8 cellular contexts compared by ENCODE assay signal in the genomic region with DNA sequence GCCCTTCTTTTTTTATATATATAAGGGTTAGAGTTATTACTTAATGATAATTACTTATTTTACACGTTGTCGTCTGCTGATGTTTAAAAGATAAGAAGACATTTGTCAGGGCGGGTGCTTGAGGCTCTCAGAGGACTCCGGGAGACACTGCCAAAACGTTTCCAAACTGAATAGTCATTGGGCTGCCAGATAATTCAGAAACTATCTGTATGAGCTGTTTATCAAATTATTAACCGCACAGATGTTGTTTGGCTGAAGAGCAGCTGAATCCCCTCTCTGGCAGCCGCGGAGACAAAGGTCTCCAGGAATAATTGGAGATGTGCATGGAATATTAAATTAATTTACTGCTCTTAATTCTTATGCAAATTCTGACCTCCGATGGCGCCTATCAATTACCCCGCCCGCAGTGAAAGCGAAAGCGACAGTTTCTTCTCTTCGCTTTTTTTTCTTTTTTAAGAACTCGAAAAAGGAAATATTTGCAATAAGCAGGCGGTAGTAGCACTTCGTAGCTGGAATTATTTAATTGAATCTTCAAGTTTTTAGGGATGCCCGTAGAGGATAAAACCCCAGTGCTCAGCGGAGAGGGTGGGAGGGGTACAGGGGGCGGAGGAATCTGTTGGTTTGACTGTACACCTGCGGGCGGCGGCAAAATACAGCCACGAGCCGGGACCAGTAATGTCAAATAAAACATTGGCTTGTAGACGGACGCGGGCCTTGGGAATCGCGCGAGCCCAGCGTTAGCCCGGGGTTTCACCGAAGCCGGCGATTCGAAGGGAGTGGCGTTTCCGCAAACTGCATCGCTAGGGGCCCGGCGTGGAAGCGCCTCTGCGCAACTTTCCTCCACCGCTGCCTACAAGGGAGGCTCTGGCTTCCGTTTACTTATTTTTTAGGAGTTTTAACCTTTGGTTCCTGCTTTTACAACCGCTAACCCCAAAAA. TPM values are rescaled to one million over a fixed set of nuclear protein-coding genes. Genes with fewer than 3 reads are reported as not detected.
DNase-seq lines count a peak whose midpoint lies in the region; ATAC-seq and TF ChIP-seq lines count a peak whose summit lies in the region.

No MANE protein-coding gene starts in this region.

- H3K36me3 ChIP-seq in body of pancreas (replicated peaks in 1 of 2; ENCODE audit: insufficient read depth in 1 of 2, low read depth in 2 of 2) (no peaks in the 10 kb centered on the region), stomach smooth muscle (ENCODE audit: control insufficient read depth in 2 of 2, insufficient read depth in 2 of 2, low read length in 2 of 2) (no peaks in the 10 kb centered on the region)

- ATAC-seq in activated CD4-positive, alpha-beta T cell treated with anti-CD3 and anti-CD28 coated beads for 36 hours: peak; percentile 53
- peak; percentile 42 for ATAC-seq in HG03354 (IDR thresholded peaks at IDR 0.05; ENCODE audit: poor library complexity, severe bottlenecking, unreplicated experiment)
- ATAC-seq in body of pancreas: no peak

- peaks cover 0 to 40% of the 10 kb centered on the region in 2 donors for H3K27me3 ChIP-seq in body of pancreas
- peaks cover 67 to 80% of the 10 kb centered on the region in 2 donors for H3K27me3 ChIP-seq in stomach smooth muscle (ENCODE audit: control insufficient read depth in 1 of 2, insufficient read depth in 2 of 2, low read length in 2 of 2)

- no peak overlapping the region for H3K27ac ChIP-seq in body of pancreas
- H3K27ac ChIP-seq in stomach smooth muscle (ENCODE audit: low read length): no peak overlapping the region

- CTCF ChIA-PET in activated CD4-positive, alpha-beta T cell treated with anti-CD3 and anti-CD28 coated beads for 36 hours (lab: Charles Lee): interaction anchor here (0.7 to 1.3 kb wide), 2 partner anchors 25 to 1028 kb away, joined by 3 to 5 read pairs; partner anchors contain the start of gene KIZ

- H3K4me1 Mint-ChIP-seq in activated CD4-positive, alpha-beta T cell treated with anti-CD3 and anti-CD28 coated beads for 36 hours: peaks cover 34% of the 10 kb centered on the region

- H3K9me3 Mint-ChIP-seq in activated CD4-positive, alpha-beta T cell treated with anti-CD3 and anti-CD28 coated beads for 36 hours (ENCODE audit: low read depth): no peaks in the 10 kb centered on the region

- H3K9me3 ChIP-seq in body of pancreas (no peaks in the 10 kb centered on the region), stomach smooth muscle (ENCODE audit: control insufficient read depth in 2 of 2, low read length in 2 of 2) (no peaks in the 10 kb centered on the region)

- peaks cover 68% of the 10 kb centered on the region for H3K27me3 Mint-ChIP-seq in activated CD4-positive, alpha-beta T cell treated with anti-CD3 and anti-CD28 coated beads for 36 hours

- peaks cover 32% of the 10 kb centered on the region for H3K4me1 ChIP-seq in body of pancreas
- peaks cover 29% of the 10 kb centered on the region for H3K4me1 ChIP-seq in stomach smooth muscle (ENCODE audit: control insufficient read depth, insufficient read depth, low read length)

- H3K4me3 Mint-ChIP-seq in activated CD4-positive, alpha-beta T cell treated with anti-CD3 and anti-CD28 coated beads for 36 hours: peak overlapping the region; percentile 78

- no peak for TF ChIP-seq CTCF in body of pancreas (IDR thresholded peaks at IDR 0.05)
- no peak for TF ChIP-seq CTCF in lower leg skin (IDR thresholded peaks at IDR 0.05)

- TF ChIP-seq POLR2A in body of pancreas (IDR thresholded peaks at IDR 0.05) (no peak), lower leg skin (IDR thresholded peaks at IDR 0.05) (no peak)

- peak; percentile 71 for DNase-seq in activated CD4-positive, alpha-beta T cell treated with anti-CD3 and anti-CD28 coated beads for 36 hours
- no peak for DNase-seq in activated CD4-positive, alpha-beta T cell treated with anti-CD3 and anti-CD28 coated beads for 1 hour
- DNase-seq in RKO (ENCODE audit: low spot score): peak; percentile 52
- peak in 3 of 4 donors; percentile 23 to 53 (median 38) for DNase-seq in body of pancreas
- DNase-seq in lower leg skin (ENCODE audit: low spot score in 2 of 2): peak in 1 of 2 donors; percentile 90
- no peak for DNase-seq in T1000 (lab: John Stamatoyannopoulos, UW)

- peak overlapping the region; percentile 92 for H3K27ac Mint-ChIP-seq in activated CD4-positive, alpha-beta T cell treated with anti-CD3 and anti-CD28 coated beads for 36 hours

- WGBS in body of pancreas, 2 donors: 10 to 14% methylated on average over 48 of the region's 48 CpGs
- 3 to 4% methylated on average over 48 of the region's 48 CpGs for WGBS in lower leg skin, 2 donors

- H3K36me3 Mint-ChIP-seq in activated CD4-positive, alpha-beta T cell treated with anti-CD3 and anti-CD28 coated beads for 36 hours (ENCODE audit: low read depth): no peaks in the 10 kb centered on the region

- H3K9ac ChIP-seq in stomach smooth muscle (ENCODE audit: low read length in 2 of 2): no peak overlapping the region

- intact Hi-C loops in activated CD4-positive, alpha-beta T cell treated with anti-CD3 and anti-CD28 coated beads for 36 hours (cut with DNase I, micrococcal nuclease): loop anchor here (1.0 to 10.0 kb wide), 9 partner anchors 25 to 1475 kb away; partner anchors contain the start of genes INSM1 (in 2 of the 2), NKX2-4 (in 1 of the 2) and XRN2 (in 1 of the 2)
- intact Hi-C loops in body of pancreas (cut with DNase I) (no loop called here), lower leg skin (cut with DNase I; ENCODE audit: low total_unique reads) (no loop called here)

- POLR2A ChIA-PET in activated CD4-positive, alpha-beta T cell treated with anti-CD3 and anti-CD28 coated beads for 36 hours (lab: Charles Lee): interaction anchor here (1.0 kb wide), 1 partner anchor 26 kb away, joined by 3 read pairs; the partner anchor contains the start of gene KIZ

- H3K4me3 ChIP-seq in body of pancreas (peak overlapping the region in 1 of 2 donors; percentile 12), lower leg skin (ENCODE audit: low read depth, poor library complexity, severe bottlenecking) (peak overlapping the region; percentile 16), stomach smooth muscle (ENCODE audit: low read length in 2 of 2) (peak overlapping the region; percentile 43 to 65)

RNA-seq across cellular contexts. Expression of gene LINC00237, which starts 6.2 kb away (rescaled TPM):
- not detected for total RNA-seq in activated CD4-positive, alpha-beta T cell treated with anti-CD3 and anti-CD28 coated beads for 36 hours
- total RNA-seq in body of pancreas (not detected), lower leg skin (under 1 TPM in 1 of 4 donors, not detected in 3; 0.32 TPM)

RNA-seq across cellular contexts. Expression of gene KIZ, which starts 26.0 kb away (rescaled TPM):
- 10 to 100 TPM; 13.2 to 15.2 TPM for total RNA-seq in activated CD4-positive, alpha-beta T cell treated with anti-CD3 and anti-CD28 coated beads for 36 hours
- total RNA-seq in body of pancreas: 10 to 100 TPM; 17.1 to 28.7 TPM
- 10 to 100 TPM; 17.8 to 25.0 (median 23.0) TPM for total RNA-seq in lower leg skin

Comparison
In these comparisons a context has a peak if more than half of its experiments do, and no peak if none do; other contexts are left out.
1. DNase-seq: peak in activated CD4-positive, alpha-beta T cell treated with anti-CD3 and anti-CD28 coated beads for 36 hours (single experiment), RKO (single experiment) and body of pancreas (3 of 4); none in activated CD4-positive, alpha-beta T cell treated with anti-CD3 and anti-CD28 coated beads for 1 hour (single experiment) and T1000 (single experiment).
2. intact Hi-C loops: an anchor here in activated CD4-positive, alpha-beta T cell treated with anti-CD3 and anti-CD28 coated beads for 36 hours (1.0 to 10.0 kb wide); none called in body of pancreas and lower leg skin.